ENCODE assay signal across 1 cellular context in genomic region chr11:111923951-111924350, GRCh38.
TF ChIP-seq lines count a peak whose summit lies in the region.

No MANE protein-coding gene starts in this region.

TF ChIP-seq in HepG2, 621 proteins besides CTCF, POLR2A, EP300 and RAD21:
- TF ChIP-seq TEAD3 (CRISPR knock-in tag; optimal IDR thresholded peaks at IDR 0.05; ENCODE audit: borderline replicate concordance) (peak; percentile 13), IRF2 (CRISPR knock-in tag; IDR thresholded peaks at IDR 0.05) (no peak), NR2F6 (IDR thresholded peaks at IDR 0.05) (no peak), NR2F6 (CRISPR knock-in tag; IDR thresholded peaks at IDR 0.05) (no peak)
